ENCODE assay signal across 1 cellular context in genomic region chr3:187098925-187099512, GRCh38.
TF ChIP-seq lines count a peak whose summit lies in the region.

No MANE protein-coding gene starts in this region.

TF ChIP-seq in K562, 482 proteins besides CTCF, POLR2A, EP300 and RAD21 (continued from another document and continues in another):
- TF ChIP-seq ARID4B (CRISPR knock-in tag; IDR thresholded peaks at IDR 0.05) (no peak), TCFL5 (CRISPR knock-in tag; conservative IDR thresholded peaks at IDR 0.05) (no peak), ASH1L (IDR thresholded peaks at IDR 0.05; ENCODE audit: borderline replicate concordance, low read depth, partially characterized antibody) (no peak), ZNF311 (CRISPR knock-in tag; IDR thresholded peaks at IDR 0.05) (no peak), CBFA2T2 (conservative IDR thresholded peaks at IDR 0.05) (peak; percentile 53), FOXK2 (conservative IDR thresholded peaks at IDR 0.05 in 1 of 2, IDR thresholded peaks at IDR 0.05 in 1 of 2; ENCODE audit: low read depth in 2 of 2) (0 out of 4 replicates have a peak, but pooled peaks of 1 of the 2 experiments have one; percentile 11), CTBP1 (IDR thresholded peaks at IDR 0.05; ENCODE audit: borderline replicate concordance) (peak; percentile 77), ZNF699 (CRISPR knock-in tag; IDR thresholded peaks at IDR 0.05; ENCODE audit: insufficient replicate concordance) (no peak), EP400 (IDR thresholded peaks at IDR 0.05) (no peak; the same call in 1 of the 2 replicates), U2AF1 (optimal IDR thresholded peaks at IDR 0.05; ENCODE audit: low read depth, low read length) (no peak), MYBL2 (IDR thresholded peaks at IDR 0.05; ENCODE audit: low read depth) (no peak), MYBL2 (CRISPR knock-in tag; IDR thresholded peaks at IDR 0.05; ENCODE audit: borderline replicate concordance) (no peak), SMARCA4 (IDR thresholded peaks at IDR 0.05) (peak; percentile 95), NFRKB (IDR thresholded peaks at IDR 0.05; ENCODE audit: low read depth) (no peak), MCM3 (IDR thresholded peaks at IDR 0.05) (no peak), ZNF175 (CRISPR knock-in tag; IDR thresholded peaks at IDR 0.05; ENCODE audit: low read depth) (no peak), HINFP (tag; conservative IDR thresholded peaks at IDR 0.05; ENCODE audit: low read depth) (no peak), HDAC1 (IDR thresholded peaks at IDR 0.05) (peak in 1 of 2 experiments; percentile 97; a peak in 2 of 4 replicates), CBX3 (IDR thresholded peaks at IDR 0.05; ENCODE audit: borderline replicate concordance in 1 of 2, low read length in 2 of 2) (peak in 1 of 2 experiments; percentile 54; a peak in 1 of 3 replicates), GATA2 (CRISPR knock-in tag; IDR thresholded peaks at IDR 0.05) (peak; percentile 42; the same call in 1 of the 2 replicates), RERE (CRISPR knock-in tag; IDR thresholded peaks at IDR 0.05; ENCODE audit: borderline replicate concordance) (no peak), ZNF561 (CRISPR knock-in tag; conservative IDR thresholded peaks at IDR 0.05) (no peak), DPF2 (IDR thresholded peaks at IDR 0.05) (peak; percentile 89), CBX2 (IDR thresholded peaks at IDR 0.05; ENCODE audit: insufficient read depth, low read length, poor library complexity, severe bottlenecking) (no peak), NFIC (IDR thresholded peaks at IDR 0.05) (no peak; the same call in 1 of the 2 replicates), ATF7 (IDR thresholded peaks at IDR 0.05) (peak; percentile 64), ZBTB1 (CRISPR knock-in tag; IDR thresholded peaks at IDR 0.05; ENCODE audit: borderline replicate concordance, low read depth) (no peak), KAT2B (IDR thresholded peaks at IDR 0.05; ENCODE audit: low read depth, low read length) (no peak), MCM5 (IDR thresholded peaks at IDR 0.05; ENCODE audit: low read depth) (no peak), MAFG (tag; conservative IDR thresholded peaks at IDR 0.05) (peak; percentile 59), LEF1 (IDR thresholded peaks at IDR 0.05) (peak; percentile 18; the same call in 1 of the 2 replicates), ZNF143 (CRISPR knock-in tag; IDR thresholded peaks at IDR 0.05) (no peak)
- TF ChIP-seq, protein P1, sequence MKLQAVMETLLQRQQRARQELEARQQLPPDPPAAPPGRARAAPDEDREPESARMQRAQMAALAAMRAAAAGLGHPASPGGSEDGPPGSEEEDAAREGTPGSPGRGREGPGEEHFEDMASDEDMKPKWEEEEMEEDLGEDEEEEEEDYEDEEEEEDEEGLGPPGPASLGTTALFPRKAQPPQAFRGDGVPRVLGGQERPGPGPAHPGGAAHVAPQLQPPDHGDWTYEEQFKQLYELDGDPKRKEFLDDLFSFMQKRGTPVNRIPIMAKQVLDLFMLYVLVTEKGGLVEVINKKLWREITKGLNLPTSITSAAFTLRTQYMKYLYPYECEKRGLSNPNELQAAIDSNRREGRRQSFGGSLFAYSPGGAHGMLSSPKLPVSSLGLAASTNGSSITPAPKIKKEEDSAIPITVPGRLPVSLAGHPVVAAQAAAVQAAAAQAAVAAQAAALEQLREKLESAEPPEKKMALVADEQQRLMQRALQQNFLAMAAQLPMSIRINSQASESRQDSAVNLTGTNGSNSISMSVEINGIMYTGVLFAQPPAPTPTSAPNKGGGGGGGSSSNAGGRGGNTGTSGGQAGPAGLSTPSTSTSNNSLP (IDR thresholded peaks at IDR 0.05; ENCODE audit: borderline replicate concordance, low read depth, low read length), result 0 out of 2 replicates have a peak, but pooled peaks have one; percentile 22
- TF ChIP-seq, protein P2, sequence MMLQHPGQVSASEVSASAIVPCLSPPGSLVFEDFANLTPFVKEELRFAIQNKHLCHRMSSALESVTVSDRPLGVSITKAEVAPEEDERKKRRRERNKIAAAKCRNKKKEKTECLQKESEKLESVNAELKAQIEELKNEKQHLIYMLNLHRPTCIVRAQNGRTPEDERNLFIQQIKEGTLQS (IDR thresholded peaks at IDR 0.05), result peak; percentile 95
- TF ChIP-seq, protein P2 (CRISPR knock-in tag; conservative IDR thresholded peaks at IDR 0.05), result no peak
- TF ChIP-seq, protein P3, sequence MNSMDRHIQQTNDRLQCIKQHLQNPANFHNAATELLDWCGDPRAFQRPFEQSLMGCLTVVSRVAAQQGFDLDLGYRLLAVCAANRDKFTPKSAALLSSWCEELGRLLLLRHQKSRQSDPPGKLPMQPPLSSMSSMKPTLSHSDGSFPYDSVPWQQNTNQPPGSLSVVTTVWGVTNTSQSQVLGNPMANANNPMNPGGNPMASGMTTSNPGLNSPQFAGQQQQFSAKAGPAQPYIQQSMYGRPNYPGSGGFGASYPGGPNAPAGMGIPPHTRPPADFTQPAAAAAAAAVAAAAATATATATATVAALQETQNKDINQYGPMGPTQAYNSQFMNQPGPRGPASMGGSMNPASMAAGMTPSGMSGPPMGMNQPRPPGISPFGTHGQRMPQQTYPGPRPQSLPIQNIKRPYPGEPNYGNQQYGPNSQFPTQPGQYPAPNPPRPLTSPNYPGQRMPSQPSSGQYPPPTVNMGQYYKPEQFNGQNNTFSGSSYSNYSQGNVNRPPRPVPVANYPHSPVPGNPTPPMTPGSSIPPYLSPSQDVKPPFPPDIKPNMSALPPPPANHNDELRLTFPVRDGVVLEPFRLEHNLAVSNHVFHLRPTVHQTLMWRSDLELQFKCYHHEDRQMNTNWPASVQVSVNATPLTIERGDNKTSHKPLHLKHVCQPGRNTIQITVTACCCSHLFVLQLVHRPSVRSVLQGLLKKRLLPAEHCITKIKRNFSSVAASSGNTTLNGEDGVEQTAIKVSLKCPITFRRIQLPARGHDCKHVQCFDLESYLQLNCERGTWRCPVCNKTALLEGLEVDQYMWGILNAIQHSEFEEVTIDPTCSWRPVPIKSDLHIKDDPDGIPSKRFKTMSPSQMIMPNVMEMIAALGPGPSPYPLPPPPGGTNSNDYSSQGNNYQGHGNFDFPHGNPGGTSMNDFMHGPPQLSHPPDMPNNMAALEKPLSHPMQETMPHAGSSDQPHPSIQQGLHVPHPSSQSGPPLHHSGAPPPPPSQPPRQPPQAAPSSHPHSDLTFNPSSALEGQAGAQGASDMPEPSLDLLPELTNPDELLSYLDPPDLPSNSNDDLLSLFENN (IDR thresholded peaks at IDR 0.05; ENCODE audit: low read depth in 2 of 2, low read length in 2 of 2), result 0 out of 4 replicates have a peak, but pooled peaks of 1 of the 2 experiments have one; percentile 28
- TF ChIP-seq, protein P4, sequence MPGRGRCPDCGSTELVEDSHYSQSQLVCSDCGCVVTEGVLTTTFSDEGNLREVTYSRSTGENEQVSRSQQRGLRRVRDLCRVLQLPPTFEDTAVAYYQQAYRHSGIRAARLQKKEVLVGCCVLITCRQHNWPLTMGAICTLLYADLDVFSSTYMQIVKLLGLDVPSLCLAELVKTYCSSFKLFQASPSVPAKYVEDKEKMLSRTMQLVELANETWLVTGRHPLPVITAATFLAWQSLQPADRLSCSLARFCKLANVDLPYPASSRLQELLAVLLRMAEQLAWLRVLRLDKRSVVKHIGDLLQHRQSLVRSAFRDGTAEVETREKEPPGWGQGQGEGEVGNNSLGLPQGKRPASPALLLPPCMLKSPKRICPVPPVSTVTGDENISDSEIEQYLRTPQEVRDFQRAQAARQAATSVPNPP (IDR thresholded peaks at IDR 0.05; ENCODE audit: borderline replicate concordance, insufficient read depth, insufficient read length), result no peak
- TF ChIP-seq, protein P5, sequence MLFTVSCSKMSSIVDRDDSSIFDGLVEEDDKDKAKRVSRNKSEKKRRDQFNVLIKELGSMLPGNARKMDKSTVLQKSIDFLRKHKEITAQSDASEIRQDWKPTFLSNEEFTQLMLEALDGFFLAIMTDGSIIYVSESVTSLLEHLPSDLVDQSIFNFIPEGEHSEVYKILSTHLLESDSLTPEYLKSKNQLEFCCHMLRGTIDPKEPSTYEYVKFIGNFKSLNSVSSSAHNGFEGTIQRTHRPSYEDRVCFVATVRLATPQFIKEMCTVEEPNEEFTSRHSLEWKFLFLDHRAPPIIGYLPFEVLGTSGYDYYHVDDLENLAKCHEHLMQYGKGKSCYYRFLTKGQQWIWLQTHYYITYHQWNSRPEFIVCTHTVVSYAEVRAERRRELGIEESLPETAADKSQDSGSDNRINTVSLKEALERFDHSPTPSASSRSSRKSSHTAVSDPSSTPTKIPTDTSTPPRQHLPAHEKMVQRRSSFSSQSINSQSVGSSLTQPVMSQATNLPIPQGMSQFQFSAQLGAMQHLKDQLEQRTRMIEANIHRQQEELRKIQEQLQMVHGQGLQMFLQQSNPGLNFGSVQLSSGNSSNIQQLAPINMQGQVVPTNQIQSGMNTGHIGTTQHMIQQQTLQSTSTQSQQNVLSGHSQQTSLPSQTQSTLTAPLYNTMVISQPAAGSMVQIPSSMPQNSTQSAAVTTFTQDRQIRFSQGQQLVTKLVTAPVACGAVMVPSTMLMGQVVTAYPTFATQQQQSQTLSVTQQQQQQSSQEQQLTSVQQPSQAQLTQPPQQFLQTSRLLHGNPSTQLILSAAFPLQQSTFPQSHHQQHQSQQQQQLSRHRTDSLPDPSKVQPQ (CRISPR knock-in tag; IDR thresholded peaks at IDR 0.05; ENCODE audit: borderline replicate concordance), result no peak
